ENCODE assay signal across 8 cellular contexts in the genomic region with DNA sequence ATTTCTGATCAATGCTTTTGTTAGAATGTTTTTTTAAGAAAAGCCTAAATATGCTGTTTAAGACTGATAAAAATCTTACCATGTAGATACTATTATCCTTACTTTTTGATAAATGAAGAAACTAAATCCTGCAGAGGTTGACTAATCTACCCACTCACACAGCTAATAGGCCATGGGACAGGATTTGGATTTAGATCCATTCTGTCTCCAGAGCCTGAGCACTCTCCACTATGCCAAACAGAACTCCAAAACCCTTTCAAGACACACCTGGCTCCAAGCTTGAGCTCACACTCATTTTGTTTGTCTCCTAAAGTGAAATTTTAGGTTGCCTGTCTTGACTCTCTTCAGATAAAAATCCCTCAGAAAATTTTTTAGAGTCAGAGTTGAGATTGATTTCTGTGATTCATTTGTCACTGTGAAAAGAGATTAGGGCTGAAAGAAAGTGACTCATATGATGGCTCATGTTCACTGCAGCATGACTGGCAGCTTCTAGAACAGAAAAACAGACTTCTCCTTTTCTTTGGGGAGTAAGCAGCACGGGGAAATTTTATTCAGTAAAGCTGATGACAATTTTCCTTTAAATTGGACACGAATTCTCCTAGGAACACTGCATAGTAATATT.
DNase-seq lines count a peak whose midpoint lies in the region; ATAC-seq and TF ChIP-seq lines count a peak whose summit lies in the region.

No MANE protein-coding gene starts in this region.

- no TSS peak for BruUV-seq in PC-9 (replicated peaks; lab: Mats Ljungman, UMichigan)

- H3K36me3 ChIP-seq in PC-9 (ENCODE audit: low read depth) (no peaks in the 10 kb centered on the region), kidney epithelial cell (ENCODE audit: control insufficient read depth, insufficient read depth, low read length) (no peaks in the 10 kb centered on the region)

- intact Hi-C loops in PC-9 (cut with micrococcal nuclease; ENCODE audit: unreplicated experiment), result loop anchor here (2.0 to 10.0 kb wide), 5 partner anchors 70 to 873 kb away; no protein-coding TSS in a partner anchor

- peak overlapping the region; percentile 85 for H3K27ac ChIP-seq in PC-9

- H3K4me3 ChIP-seq in PC-9 (no peak overlapping the region), kidney epithelial cell (ENCODE audit: low read depth, low read length) (no peak overlapping the region)

- H3K9me3 ChIP-seq in PC-9 (ENCODE audit: insufficient read depth, low read depth), result no peaks in the 10 kb centered on the region

- H4K20me1 ChIP-seq in PC-9 (ENCODE audit: insufficient read depth), result no peaks in the 10 kb centered on the region

- peak; percentile 67 for DNase-seq in NCI-H2171 treated with DMSO at 0.1 percent for 48 hours (lab: John Stamatoyannopoulos, UW)
- no peak for DNase-seq in NCI-H2171 (lab: John Stamatoyannopoulos, UW)
- DNase-seq in PC-9, result peak; percentile 19 to 82
- peak; percentile 71 for DNase-seq in kidney epithelial cell (ENCODE audit: low read depth)
- DNase-seq in NOMO-1 treated with DMSO at 0.1 percent for 48 hours (lab: John Stamatoyannopoulos, UW; ENCODE audit: unreplicated experiment), result no peak
- DNase-seq in T-helper 9 cell, result no peak
- DNase-seq in NCI-H748 treated with DMSO at 0.1 percent for 48 hours (lab: John Stamatoyannopoulos, UW), result no peak

- CTCF ChIA-PET in PC-9 (lab: Charles Lee), result interaction anchor here (0.6 to 1.1 kb wide), 2 partner anchors 255 to 873 kb away, joined by 3 read pairs; no protein-coding TSS in a partner anchor

- no peak for TF ChIP-seq CTCF in PC-9 (conservative IDR thresholded peaks at IDR 0.05)
- no peak for TF ChIP-seq CTCF in kidney epithelial cell (IDR thresholded peaks at IDR 0.05; ENCODE audit: insufficient read depth, low read length, poor library complexity, severe bottlenecking)

- H2AFZ ChIP-seq in PC-9, result peak overlapping the region; percentile 49; the same call in 1 of the 2 replicates

- no peaks in the 10 kb centered on the region for H3K9me2 ChIP-seq in PC-9 (ENCODE audit: insufficient read depth)

- H3K27me3 ChIP-seq in PC-9 (ENCODE audit: insufficient read depth, low read depth) (no peaks in the 10 kb centered on the region), kidney epithelial cell (ENCODE audit: control insufficient read depth, insufficient read depth, low read length) (no peaks in the 10 kb centered on the region)

- H3K4me2 ChIP-seq in PC-9, result peak overlapping the region; percentile 56

- H3F3A ChIP-seq in PC-9 (ENCODE audit: insufficient read depth, low read depth), result peaks cover 11% of the 10 kb centered on the region; the same call in 1 of the 2 replicates

- no peaks in the 10 kb centered on the region for H3K79me2 ChIP-seq in PC-9 (ENCODE audit: low read depth)

- POLR2A ChIA-PET in PC-9 (lab: Charles Lee; ENCODE audit: unreplicated experiment), result no interaction called here

- H3K4me1 ChIP-seq in PC-9 (replicated peaks; ENCODE audit: insufficient read depth), result peaks cover 19% of the 10 kb centered on the region

- peak; percentile 96 for ATAC-seq in HG03039 (IDR thresholded peaks at IDR 0.05; ENCODE audit: unreplicated experiment)

Comparison
In these comparisons a context has a peak if more than half of its experiments do, and no peak if none do; other contexts are left out.
1. DNase-seq: peak in NCI-H2171 treated with DMSO at 0.1 percent for 48 hours (single experiment), PC-9 (2 of 2) and kidney epithelial cell (single experiment); none in NCI-H2171 (single experiment), NOMO-1 treated with DMSO at 0.1 percent for 48 hours (single experiment), T-helper 9 cell (single experiment) and NCI-H748 treated with DMSO at 0.1 percent for 48 hours (single experiment).